In genomic region chr5:34849253-34849652, GRCh38 we compare ENCODE assay signal across 2 cellular contexts.
TF ChIP-seq lines count a peak whose summit lies in the region.

No MANE protein-coding gene starts in this region.

TF ChIP-seq in IMR-90, 13 proteins besides CTCF, POLR2A, EP300 and RAD21 (continued from another document):
- 0 out of 2 replicates have a peak, but pooled peaks have one; percentile 29 for TF ChIP-seq MAFK (IDR thresholded peaks at IDR 0.05; ENCODE audit: low read depth, low read length)
- no peak for TF ChIP-seq CHD1 (IDR thresholded peaks at IDR 0.05; ENCODE audit: low read depth, low read length)

TF ChIP-seq in K562, 482 proteins besides CTCF, POLR2A, EP300 and RAD21 (continued from another document and continues in another):
- no peak for TF ChIP-seq SMARCB1 (IDR thresholded peaks at IDR 0.05; ENCODE audit: insufficient read length, low read depth)
- TF ChIP-seq SMAD1 (IDR thresholded peaks at IDR 0.05; ENCODE audit: low read depth, low read length, partially characterized antibody): no peak
- TF ChIP-seq ATF2 (CRISPR knock-in tag; IDR thresholded peaks at IDR 0.05): no peak
- no peak for TF ChIP-seq HNRNPK (IDR thresholded peaks at IDR 0.05; ENCODE audit: low read depth, low read length, poor library complexity, severe bottlenecking)
- peak; percentile 55 for TF ChIP-seq PKNOX1 (IDR thresholded peaks at IDR 0.05)
- TF ChIP-seq BACH1 (tag; IDR thresholded peaks at IDR 0.05): no peak
- TF ChIP-seq MAFF (IDR thresholded peaks at IDR 0.05; ENCODE audit: low read length): peak; percentile 80
- no peak for TF ChIP-seq SMARCC2 (IDR thresholded peaks at IDR 0.05; ENCODE audit: low read depth)
- TF ChIP-seq KDM1A (IDR thresholded peaks at IDR 0.05): no peak
- no peak for TF ChIP-seq NFRKB (IDR thresholded peaks at IDR 0.05; ENCODE audit: low read depth)
- no peak for TF ChIP-seq EZH2 (IDR thresholded peaks at IDR 0.05; ENCODE audit: borderline replicate concordance, low read depth, low read length)
- TF ChIP-seq HDAC8 (tag; IDR thresholded peaks at IDR 0.05): no peak
- no peak for TF ChIP-seq FOXA1 (IDR thresholded peaks at IDR 0.05; ENCODE audit: borderline replicate concordance)
- TF ChIP-seq NFE2L1 (tag; IDR thresholded peaks at IDR 0.05; ENCODE audit: borderline replicate concordance, low read depth): peak; percentile 71; the same call in 1 of the 2 replicates
- TF ChIP-seq ZHX1 (conservative IDR thresholded peaks at IDR 0.05; ENCODE audit: low read length): no peak
- no peak for TF ChIP-seq ZFX (CRISPR knock-in tag; IDR thresholded peaks at IDR 0.05)
- no peak for TF ChIP-seq COPS2 (conservative IDR thresholded peaks at IDR 0.05)
- TF ChIP-seq HMBOX1 (IDR thresholded peaks at IDR 0.05): no peak
- no peak for TF ChIP-seq BHLHE40 (IDR thresholded peaks at IDR 0.05; ENCODE audit: low read length)
- no peak for TF ChIP-seq PCBP2 (IDR thresholded peaks at IDR 0.05; ENCODE audit: low read depth, low read length, poor library complexity, severe bottlenecking)
- no peak for TF ChIP-seq HNRNPUL1 (IDR thresholded peaks at IDR 0.05; ENCODE audit: low read length)
- no peak for TF ChIP-seq ZNF354B (CRISPR knock-in tag; IDR thresholded peaks at IDR 0.05)
- no peak for TF ChIP-seq NFIC (IDR thresholded peaks at IDR 0.05)
- TF ChIP-seq EWSR1 (IDR thresholded peaks at IDR 0.05; ENCODE audit: borderline replicate concordance, low read depth, partially characterized antibody): no peak
- no peak for TF ChIP-seq POLR2H (tag; IDR thresholded peaks at IDR 0.05; ENCODE audit: low read depth)
- TF ChIP-seq ZNF609 (CRISPR knock-in tag; IDR thresholded peaks at IDR 0.05; ENCODE audit: borderline replicate concordance): no peak
- TF ChIP-seq RNF219 (CRISPR knock-in tag; IDR thresholded peaks at IDR 0.05): no peak
- no peak for TF ChIP-seq GTF2A2 (tag; IDR thresholded peaks at IDR 0.05)
- no peak for TF ChIP-seq SREBF1 (IDR thresholded peaks at IDR 0.05; ENCODE audit: borderline replicate concordance, low read depth, low read length)
- TF ChIP-seq MAFG (tag; conservative IDR thresholded peaks at IDR 0.05): peak; percentile 96
- TF ChIP-seq THRAP3 (IDR thresholded peaks at IDR 0.05; ENCODE audit: borderline replicate concordance): no peak
- TF ChIP-seq MAFK (IDR thresholded peaks at IDR 0.05; ENCODE audit: low read length): peak; percentile 75; the same call in 1 of the 2 replicates
- TF ChIP-seq NFE2 (IDR thresholded peaks at IDR 0.05; ENCODE audit: low read depth): peak; percentile 86
- TF ChIP-seq EGR1 (conservative IDR thresholded peaks at IDR 0.05): no peak
- TF ChIP-seq ZNF76 (CRISPR knock-in tag; IDR thresholded peaks at IDR 0.05; ENCODE audit: borderline replicate concordance): no peak
- 0 out of 2 replicates have a peak, but pooled peaks have one; percentile 33 for TF ChIP-seq SMARCA4 (IDR thresholded peaks at IDR 0.05)
- no peak for TF ChIP-seq PBX2 (CRISPR knock-in tag; IDR thresholded peaks at IDR 0.05; ENCODE audit: low read depth)
- TF ChIP-seq PBX2 (tag; conservative IDR thresholded peaks at IDR 0.05; ENCODE audit: low read depth): peak; percentile 70
- TF ChIP-seq SNAPC5 (CRISPR knock-in tag; IDR thresholded peaks at IDR 0.05): no peak
- no peak for TF ChIP-seq NR2F6 (CRISPR knock-in tag; IDR thresholded peaks at IDR 0.05)
- TF ChIP-seq ZNF696 (CRISPR knock-in tag; conservative IDR thresholded peaks at IDR 0.05): no peak
- no peak for TF ChIP-seq NCOA6 (IDR thresholded peaks at IDR 0.05)
- TF ChIP-seq ZNF444 (CRISPR knock-in tag; IDR thresholded peaks at IDR 0.05): no peak
- TF ChIP-seq XRCC4 (IDR thresholded peaks at IDR 0.05; ENCODE audit: extremely low read depth, insufficient read depth, insufficient read length): no peak
- no peak for TF ChIP-seq E2F5 (CRISPR knock-in tag; IDR thresholded peaks at IDR 0.05)
- TF ChIP-seq ZNF695 (CRISPR knock-in tag; IDR thresholded peaks at IDR 0.05): no peak
- TF ChIP-seq ZBED1 (IDR thresholded peaks at IDR 0.05): no peak
- TF ChIP-seq CBFA2T3 (IDR thresholded peaks at IDR 0.05): no peak
- no peak for TF ChIP-seq ZNF75A (CRISPR knock-in tag; IDR thresholded peaks at IDR 0.05)
- no peak for TF ChIP-seq VEZF1 (CRISPR knock-in tag; IDR thresholded peaks at IDR 0.05)
- no peak for TF ChIP-seq XRCC5 (IDR thresholded peaks at IDR 0.05; ENCODE audit: low read depth, low read length)
